1 cellular context compared by ENCODE assay signal in the genomic region with DNA sequence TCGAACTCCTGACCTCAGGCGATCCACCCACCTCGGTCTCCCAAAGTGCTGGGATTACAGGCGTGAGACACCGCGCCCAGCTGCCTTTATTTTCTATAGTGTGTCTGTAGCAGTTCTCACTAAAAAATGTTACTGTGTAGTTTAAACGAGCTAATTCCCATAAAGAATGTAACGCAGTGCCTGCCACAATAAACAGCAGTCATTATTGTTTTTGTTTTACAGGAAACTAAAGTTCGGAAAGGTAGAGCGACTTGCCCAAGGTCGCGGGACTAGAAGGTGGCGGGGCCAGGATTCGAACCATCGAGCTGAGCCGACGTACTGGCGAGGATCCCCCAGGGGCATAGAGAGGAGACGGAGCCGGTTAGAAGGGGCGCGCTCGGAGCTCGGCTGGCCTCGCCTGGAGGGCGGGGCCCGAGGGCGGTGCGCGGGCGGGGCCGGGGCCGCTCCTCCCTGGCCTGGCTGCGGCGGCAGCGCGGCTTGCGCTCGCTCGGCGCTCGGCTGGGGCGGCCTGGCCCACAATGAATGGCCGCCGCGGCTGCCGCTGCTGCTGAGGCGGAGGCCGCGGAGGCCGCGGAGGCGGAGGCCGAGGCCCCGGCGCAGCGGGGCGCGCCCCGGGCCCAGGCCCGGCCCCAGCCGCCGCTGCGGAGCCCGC.
TF ChIP-seq lines count a peak whose summit lies in the region.

A gene (plus strand): TSS at position 493 of the 652 bp plus-strand sequence. CDS start 16,944 bp downstream, outside the sequence.

TF ChIP-seq in K562, 482 proteins besides CTCF, POLR2A, EP300 and RAD21 (continued from another document and continues in another):
- TF ChIP-seq, protein P1, sequence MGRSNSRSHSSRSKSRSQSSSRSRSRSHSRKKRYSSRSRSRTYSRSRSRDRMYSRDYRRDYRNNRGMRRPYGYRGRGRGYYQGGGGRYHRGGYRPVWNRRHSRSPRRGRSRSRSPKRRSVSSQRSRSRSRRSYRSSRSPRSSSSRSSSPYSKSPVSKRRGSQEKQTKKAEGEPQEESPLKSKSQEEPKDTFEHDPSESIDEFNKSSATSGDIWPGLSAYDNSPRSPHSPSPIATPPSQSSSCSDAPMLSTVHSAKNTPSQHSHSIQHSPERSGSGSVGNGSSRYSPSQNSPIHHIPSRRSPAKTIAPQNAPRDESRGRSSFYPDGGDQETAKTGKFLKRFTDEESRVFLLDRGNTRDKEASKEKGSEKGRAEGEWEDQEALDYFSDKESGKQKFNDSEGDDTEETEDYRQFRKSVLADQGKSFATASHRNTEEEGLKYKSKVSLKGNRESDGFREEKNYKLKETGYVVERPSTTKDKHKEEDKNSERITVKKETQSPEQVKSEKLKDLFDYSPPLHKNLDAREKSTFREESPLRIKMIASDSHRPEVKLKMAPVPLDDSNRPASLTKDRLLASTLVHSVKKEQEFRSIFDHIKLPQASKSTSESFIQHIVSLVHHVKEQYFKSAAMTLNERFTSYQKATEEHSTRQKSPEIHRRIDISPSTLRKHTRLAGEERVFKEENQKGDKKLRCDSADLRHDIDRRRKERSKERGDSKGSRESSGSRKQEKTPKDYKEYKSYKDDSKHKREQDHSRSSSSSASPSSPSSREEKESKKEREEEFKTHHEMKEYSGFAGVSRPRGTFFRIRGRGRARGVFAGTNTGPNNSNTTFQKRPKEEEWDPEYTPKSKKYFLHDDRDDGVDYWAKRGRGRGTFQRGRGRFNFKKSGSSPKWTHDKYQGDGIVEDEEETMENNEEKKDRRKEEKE (IDR thresholded peaks at IDR 0.05; ENCODE audit: borderline replicate concordance in 1 of 2, control insufficient read depth in 1 of 2, low read depth in 2 of 2, low read length in 1 of 2): peak in 1 of 2 experiments; percentile 68; a peak in 1 of 4 replicates
- TF ChIP-seq PRPF4 (IDR thresholded peaks at IDR 0.05; ENCODE audit: insufficient read depth, low read depth, low read length, poor library complexity, severe bottlenecking) (no peak), ZNF785 (CRISPR knock-in tag; IDR thresholded peaks at IDR 0.05) (no peak), TAF7 (tag; IDR thresholded peaks at IDR 0.05) (no peak), CBX3 (IDR thresholded peaks at IDR 0.05; ENCODE audit: borderline replicate concordance in 1 of 2, low read length in 2 of 2) (peak in 1 of 2 experiments; percentile 58; a peak in 1 of 3 replicates), U2AF1 (optimal IDR thresholded peaks at IDR 0.05; ENCODE audit: low read depth, low read length) (no peak), MEF2D (tag; conservative IDR thresholded peaks at IDR 0.05; ENCODE audit: low read depth) (no peak), ILF3 (IDR thresholded peaks at IDR 0.05; ENCODE audit: borderline replicate concordance) (no peak), FUS (optimal IDR thresholded peaks at IDR 0.05; ENCODE audit: low read depth, low read length) (no peak), THRAP3 (IDR thresholded peaks at IDR 0.05; ENCODE audit: borderline replicate concordance) (no peak), ERF (CRISPR knock-in tag; IDR thresholded peaks at IDR 0.05) (no peak), SMAD4 (CRISPR knock-in tag; conservative IDR thresholded peaks at IDR 0.05) (0 out of 2 replicates have a peak, but pooled peaks have one; percentile 49), MXI1 (IDR thresholded peaks at IDR 0.05; ENCODE audit: low read depth, low read length) (no peak), PYGO2 (tag; IDR thresholded peaks at IDR 0.05) (no peak), MTF1 (CRISPR knock-in tag; IDR thresholded peaks at IDR 0.05; ENCODE audit: borderline replicate concordance) (no peak), HMG20A (CRISPR knock-in tag; conservative IDR thresholded peaks at IDR 0.05) (no peak), MTA3 (IDR thresholded peaks at IDR 0.05; ENCODE audit: borderline replicate concordance) (peak; percentile 65), TOE1 (IDR thresholded peaks at IDR 0.05; ENCODE audit: borderline replicate concordance) (peak; percentile 62; the same call in 1 of the 2 replicates), TOE1 (CRISPR knock-in tag; IDR thresholded peaks at IDR 0.05; ENCODE audit: borderline replicate concordance, low read depth) (no peak), TAF15 (IDR thresholded peaks at IDR 0.05; ENCODE audit: low read depth, low read length) (no peak), KAT8 (IDR thresholded peaks at IDR 0.05; ENCODE audit: low read depth) (no peak), CBX1 (IDR thresholded peaks at IDR 0.05; ENCODE audit: low read depth) (peak; percentile 52; the same call in 1 of the 2 replicates), GATAD2B (IDR thresholded peaks at IDR 0.05; ENCODE audit: borderline replicate concordance) (peak; percentile 77), TSC22D4 (tag; IDR thresholded peaks at IDR 0.05) (no peak), ZNF324 (CRISPR knock-in tag; IDR thresholded peaks at IDR 0.05) (no peak), PTBP1 (IDR thresholded peaks at IDR 0.05; ENCODE audit: low read depth, low read length) (no peak), ELF1 (tag; IDR thresholded peaks at IDR 0.05) (0 out of 2 replicates have a peak, but pooled peaks have one; percentile 9), HNRNPLL (IDR thresholded peaks at IDR 0.05; ENCODE audit: low read depth, low read length, poor library complexity, severe bottlenecking) (peak; percentile 27), FOXA3 (CRISPR knock-in tag; conservative IDR thresholded peaks at IDR 0.05 in 1 of 2, IDR thresholded peaks at IDR 0.05 in 1 of 2) (no peak), ZNF134 (CRISPR knock-in tag; conservative IDR thresholded peaks at IDR 0.05) (no peak)
- TF ChIP-seq, protein P2, sequence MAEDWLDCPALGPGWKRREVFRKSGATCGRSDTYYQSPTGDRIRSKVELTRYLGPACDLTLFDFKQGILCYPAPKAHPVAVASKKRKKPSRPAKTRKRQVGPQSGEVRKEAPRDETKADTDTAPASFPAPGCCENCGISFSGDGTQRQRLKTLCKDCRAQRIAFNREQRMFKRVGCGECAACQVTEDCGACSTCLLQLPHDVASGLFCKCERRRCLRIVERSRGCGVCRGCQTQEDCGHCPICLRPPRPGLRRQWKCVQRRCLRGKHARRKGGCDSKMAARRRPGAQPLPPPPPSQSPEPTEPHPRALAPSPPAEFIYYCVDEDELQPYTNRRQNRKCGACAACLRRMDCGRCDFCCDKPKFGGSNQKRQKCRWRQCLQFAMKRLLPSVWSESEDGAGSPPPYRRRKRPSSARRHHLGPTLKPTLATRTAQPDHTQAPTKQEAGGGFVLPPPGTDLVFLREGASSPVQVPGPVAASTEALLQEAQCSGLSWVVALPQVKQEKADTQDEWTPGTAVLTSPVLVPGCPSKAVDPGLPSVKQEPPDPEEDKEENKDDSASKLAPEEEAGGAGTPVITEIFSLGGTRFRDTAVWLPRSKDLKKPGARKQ (CRISPR knock-in tag; IDR thresholded peaks at IDR 0.05): no peak
- TF ChIP-seq, protein P3, sequence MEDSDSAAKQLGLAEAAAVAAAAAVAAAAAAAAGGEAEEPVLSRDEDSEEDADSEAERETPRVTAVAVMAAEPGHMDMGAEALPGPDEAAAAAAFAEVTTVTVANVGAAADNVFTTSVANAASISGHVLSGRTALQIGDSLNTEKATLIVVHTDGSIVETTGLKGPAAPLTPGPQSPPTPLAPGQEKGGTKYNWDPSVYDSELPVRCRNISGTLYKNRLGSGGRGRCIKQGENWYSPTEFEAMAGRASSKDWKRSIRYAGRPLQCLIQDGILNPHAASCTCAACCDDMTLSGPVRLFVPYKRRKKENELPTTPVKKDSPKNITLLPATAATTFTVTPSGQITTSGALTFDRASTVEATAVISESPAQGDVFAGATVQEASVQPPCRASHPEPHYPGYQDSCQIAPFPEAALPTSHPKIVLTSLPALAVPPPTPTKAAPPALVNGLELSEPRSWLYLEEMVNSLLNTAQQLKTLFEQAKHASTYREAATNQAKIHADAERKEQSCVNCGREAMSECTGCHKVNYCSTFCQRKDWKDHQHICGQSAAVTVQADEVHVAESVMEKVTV (CRISPR knock-in tag; IDR thresholded peaks at IDR 0.05): no peak
- TF ChIP-seq, protein P4, sequence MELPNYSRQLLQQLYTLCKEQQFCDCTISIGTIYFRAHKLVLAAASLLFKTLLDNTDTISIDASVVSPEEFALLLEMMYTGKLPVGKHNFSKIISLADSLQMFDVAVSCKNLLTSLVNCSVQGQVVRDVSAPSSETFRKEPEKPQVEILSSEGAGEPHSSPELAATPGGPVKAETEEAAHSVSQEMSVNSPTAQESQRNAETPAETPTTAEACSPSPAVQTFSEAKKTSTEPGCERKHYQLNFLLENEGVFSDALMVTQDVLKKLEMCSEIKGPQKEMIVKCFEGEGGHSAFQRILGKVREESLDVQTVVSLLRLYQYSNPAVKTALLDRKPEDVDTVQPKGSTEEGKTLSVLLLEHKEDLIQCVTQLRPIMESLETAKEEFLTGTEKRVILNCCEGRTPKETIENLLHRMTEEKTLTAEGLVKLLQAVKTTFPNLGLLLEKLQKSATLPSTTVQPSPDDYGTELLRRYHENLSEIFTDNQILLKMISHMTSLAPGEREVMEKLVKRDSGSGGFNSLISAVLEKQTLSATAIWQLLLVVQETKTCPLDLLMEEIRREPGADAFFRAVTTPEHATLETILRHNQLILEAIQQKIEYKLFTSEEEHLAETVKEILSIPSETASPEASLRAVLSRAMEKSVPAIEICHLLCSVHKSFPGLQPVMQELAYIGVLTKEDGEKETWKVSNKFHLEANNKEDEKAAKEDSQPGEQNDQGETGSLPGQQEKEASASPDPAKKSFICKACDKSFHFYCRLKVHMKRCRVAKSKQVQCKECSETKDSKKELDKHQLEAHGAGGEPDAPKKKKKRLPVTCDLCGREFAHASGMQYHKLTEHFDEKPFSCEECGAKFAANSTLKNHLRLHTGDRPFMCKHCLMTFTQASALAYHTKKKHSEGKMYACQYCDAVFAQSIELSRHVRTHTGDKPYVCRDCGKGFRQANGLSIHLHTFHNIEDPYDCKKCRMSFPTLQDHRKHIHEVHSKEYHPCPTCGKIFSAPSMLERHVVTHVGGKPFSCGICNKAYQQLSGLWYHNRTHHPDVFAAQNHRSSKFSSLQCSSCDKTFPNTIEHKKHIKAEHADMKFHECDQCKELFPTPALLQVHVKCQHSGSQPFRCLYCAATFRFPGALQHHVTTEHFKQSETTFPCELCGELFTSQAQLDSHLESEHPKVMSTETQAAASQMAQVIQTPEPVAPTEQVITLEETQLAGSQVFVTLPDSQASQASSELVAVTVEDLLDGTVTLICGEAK (IDR thresholded peaks at IDR 0.05): peak; percentile 51; the same call in 1 of the 2 replicates
- TF ChIP-seq, protein P4 (CRISPR knock-in tag; IDR thresholded peaks at IDR 0.05): no peak
- TF ChIP-seq, protein P5, sequence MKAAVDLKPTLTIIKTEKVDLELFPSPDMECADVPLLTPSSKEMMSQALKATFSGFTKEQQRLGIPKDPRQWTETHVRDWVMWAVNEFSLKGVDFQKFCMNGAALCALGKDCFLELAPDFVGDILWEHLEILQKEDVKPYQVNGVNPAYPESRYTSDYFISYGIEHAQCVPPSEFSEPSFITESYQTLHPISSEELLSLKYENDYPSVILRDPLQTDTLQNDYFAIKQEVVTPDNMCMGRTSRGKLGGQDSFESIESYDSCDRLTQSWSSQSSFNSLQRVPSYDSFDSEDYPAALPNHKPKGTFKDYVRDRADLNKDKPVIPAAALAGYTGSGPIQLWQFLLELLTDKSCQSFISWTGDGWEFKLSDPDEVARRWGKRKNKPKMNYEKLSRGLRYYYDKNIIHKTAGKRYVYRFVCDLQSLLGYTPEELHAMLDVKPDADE (conservative IDR thresholded peaks at IDR 0.05; ENCODE audit: control insufficient read depth, low read depth, low read length): peak; percentile 88
- TF ChIP-seq, protein P6, sequence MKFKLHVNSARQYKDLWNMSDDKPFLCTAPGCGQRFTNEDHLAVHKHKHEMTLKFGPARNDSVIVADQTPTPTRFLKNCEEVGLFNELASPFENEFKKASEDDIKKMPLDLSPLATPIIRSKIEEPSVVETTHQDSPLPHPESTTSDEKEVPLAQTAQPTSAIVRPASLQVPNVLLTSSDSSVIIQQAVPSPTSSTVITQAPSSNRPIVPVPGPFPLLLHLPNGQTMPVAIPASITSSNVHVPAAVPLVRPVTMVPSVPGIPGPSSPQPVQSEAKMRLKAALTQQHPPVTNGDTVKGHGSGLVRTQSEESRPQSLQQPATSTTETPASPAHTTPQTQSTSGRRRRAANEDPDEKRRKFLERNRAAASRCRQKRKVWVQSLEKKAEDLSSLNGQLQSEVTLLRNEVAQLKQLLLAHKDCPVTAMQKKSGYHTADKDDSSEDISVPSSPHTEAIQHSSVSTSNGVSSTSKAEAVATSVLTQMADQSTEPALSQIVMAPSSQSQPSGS (CRISPR knock-in tag; IDR thresholded peaks at IDR 0.05): no peak
- TF ChIP-seq, protein P7, sequence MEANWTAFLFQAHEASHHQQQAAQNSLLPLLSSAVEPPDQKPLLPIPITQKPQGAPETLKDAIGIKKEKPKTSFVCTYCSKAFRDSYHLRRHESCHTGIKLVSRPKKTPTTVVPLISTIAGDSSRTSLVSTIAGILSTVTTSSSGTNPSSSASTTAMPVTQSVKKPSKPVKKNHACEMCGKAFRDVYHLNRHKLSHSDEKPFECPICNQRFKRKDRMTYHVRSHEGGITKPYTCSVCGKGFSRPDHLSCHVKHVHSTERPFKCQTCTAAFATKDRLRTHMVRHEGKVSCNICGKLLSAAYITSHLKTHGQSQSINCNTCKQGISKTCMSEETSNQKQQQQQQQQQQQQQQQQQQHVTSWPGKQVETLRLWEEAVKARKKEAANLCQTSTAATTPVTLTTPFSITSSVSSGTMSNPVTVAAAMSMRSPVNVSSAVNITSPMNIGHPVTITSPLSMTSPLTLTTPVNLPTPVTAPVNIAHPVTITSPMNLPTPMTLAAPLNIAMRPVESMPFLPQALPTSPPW (CRISPR knock-in tag; IDR thresholded peaks at IDR 0.05): peak; percentile 74
